8 cellular contexts compared by ENCODE assay signal in genomic region chr18:2641638-2642037, GRCh38. TPM values are rescaled to one million over a fixed set of nuclear protein-coding genes. Genes with fewer than 3 reads are reported as not detected.
A peak's percentile ranks its signal among the peaks of the same experiment; 100 is the strongest.
DNase-seq lines count a peak whose midpoint lies in the region; ATAC-seq, FAIRE-seq and TF ChIP-seq lines count a peak whose summit lies in the region.

No MANE protein-coding gene starts in this region.

- ATAC-seq in GM19397 (IDR thresholded peaks at IDR 0.05; ENCODE audit: unreplicated experiment) (peak; percentile 58), HG03432 (IDR thresholded peaks at IDR 0.05; ENCODE audit: unreplicated experiment) (peak; percentile 78), pancreas (peak in 3 of 4 donors; percentile 32 to 69 (median 67))
- ATAC-seq in activated CD8-positive, alpha-beta T cell treated with anti-CD3 and anti-CD28 coated beads, Interleukin-2, amount 10 ng/mL, durations not matched to agents 7 days and 5 days = peak; percentile 67

- CTCF ChIA-PET in activated CD8-positive, alpha-beta T cell treated with anti-CD3 and anti-CD28 coated beads, Interleukin-2, amount 10 ng/mL, durations not matched to agents 7 days and 5 days (lab: Charles Lee) = interaction anchor here (0.9 to 2.0 kb wide), 6 partner anchors 9 to 71 kb away, joined by 3 to 9 read pairs (median 4); partner anchors contain the start of genes METTL4, NDC80 and SMCHD1

- no peak for TF ChIP-seq POLR2A in testis (IDR thresholded peaks at IDR 0.05)
- TF ChIP-seq POLR2A in lower leg skin (IDR thresholded peaks at IDR 0.05) = no peak

- peaks cover 14% of the 10 kb centered on the region for H3K36me3 Mint-ChIP-seq in activated CD8-positive, alpha-beta T cell treated with anti-CD3 and anti-CD28 coated beads, Interleukin-2, amount 10 ng/mL, durations not matched to agents 7 days and 5 days (ENCODE audit: low read depth)

- peaks cover 52% of the 10 kb centered on the region for H3K4me1 Mint-ChIP-seq in activated CD8-positive, alpha-beta T cell treated with anti-CD3 and anti-CD28 coated beads, Interleukin-2, amount 10 ng/mL, durations not matched to agents 7 days and 5 days (ENCODE audit: low read depth)

- intact Hi-C loops in pancreas (cut with DNase I) = no loop called here
- intact Hi-C loops in testis (cut with DNase I; ENCODE audit: low total_unique reads) = no loop called here
- intact Hi-C loops in lower leg skin (cut with DNase I; ENCODE audit: low total_unique reads) = no loop called here

- H3K27me3 ChIP-seq in pancreas = no peaks in the 10 kb centered on the region
- no peaks in the 10 kb centered on the region for H3K27me3 ChIP-seq in testis

- no peaks in the 10 kb centered on the region for H3K4me1 ChIP-seq in pancreas
- H3K4me1 ChIP-seq in testis = no peaks in the 10 kb centered on the region

- no peak overlapping the region for H3K27ac ChIP-seq in pancreas
- H3K27ac ChIP-seq in testis = no peak overlapping the region

- no peaks in the 10 kb centered on the region for H3K36me3 ChIP-seq in pancreas
- H3K36me3 ChIP-seq in testis (ENCODE audit: low read depth, missing control alignments) = no peaks in the 10 kb centered on the region

- no peak overlapping the region for H3K4me3 ChIP-seq in pancreas
- H3K4me3 ChIP-seq in testis = no peak overlapping the region
- H3K4me3 ChIP-seq in lower leg skin (ENCODE audit: low read depth, poor library complexity, severe bottlenecking) = no peak overlapping the region

- TF ChIP-seq CTCF in pancreas (IDR thresholded peaks at IDR 0.05) (no peak), testis (IDR thresholded peaks at IDR 0.05) (no peak), lower leg skin (IDR thresholded peaks at IDR 0.05) (no peak)

- H3K27me3 Mint-ChIP-seq in activated CD8-positive, alpha-beta T cell treated with anti-CD3 and anti-CD28 coated beads, Interleukin-2, amount 10 ng/mL, durations not matched to agents 7 days and 5 days (ENCODE audit: low read depth) = no peaks in the 10 kb centered on the region

- H3K9me3 ChIP-seq in pancreas (no peaks in the 10 kb centered on the region), testis (no peaks in the 10 kb centered on the region)

- 31 to 33% methylated on average over 2 of the region's 2 CpGs for WGBS in pancreas, 2 donors
- 15 to 30% methylated on average over 2 of the region's 2 CpGs for WGBS in testis, 2 donors
- 3 to 18% methylated on average over 2 of the region's 2 CpGs for WGBS in lower leg skin, 2 donors

- peak overlapping the region; percentile 71 for H3K4me3 Mint-ChIP-seq in activated CD8-positive, alpha-beta T cell treated with anti-CD3 and anti-CD28 coated beads, Interleukin-2, amount 10 ng/mL, durations not matched to agents 7 days and 5 days

- FAIRE-seq in pancreas (lab: Jason Lieb, UNC) = no peak

- H3K9me3 Mint-ChIP-seq in activated CD8-positive, alpha-beta T cell treated with anti-CD3 and anti-CD28 coated beads, Interleukin-2, amount 10 ng/mL, durations not matched to agents 7 days and 5 days (ENCODE audit: insufficient read depth) = no peaks in the 10 kb centered on the region

- POLR2A ChIA-PET in activated CD8-positive, alpha-beta T cell treated with anti-CD3 and anti-CD28 coated beads, Interleukin-2, amount 10 ng/mL, durations not matched to agents 7 days and 5 days (lab: Charles Lee) = interaction anchor here (0.5 to 11.8 kb wide), 10 partner anchors 9 to 70 kb away, joined by 3 to 295 read pairs (median 4); partner anchors contain the start of gene SMCHD1

- H3K27ac Mint-ChIP-seq in activated CD8-positive, alpha-beta T cell treated with anti-CD3 and anti-CD28 coated beads, Interleukin-2, amount 10 ng/mL, durations not matched to agents 7 days and 5 days = no peak overlapping the region

- DNase-seq in EL (peak; percentile 41), pancreas (no peak), testis (no peak), lower leg skin (ENCODE audit: low spot score in 2 of 2) (no peak), NCI-H2171 treated with DMSO at 0.1 percent for 48 hours (lab: John Stamatoyannopoulos, UW) (no peak)
- no peak for DNase-seq in activated CD8-positive, alpha-beta T cell treated with anti-CD3 and anti-CD28 coated beads, Interleukin-2, amount 10 ng/mL, durations not matched to agents 7 days and 5 days

RNA-seq across cellular contexts. Expression of gene SMCHD1, which starts 13.9 kb away (rescaled TPM):
- total RNA-seq in activated CD8-positive, alpha-beta T cell treated with anti-CD3 and anti-CD28 coated beads, Interleukin-2, amount 10 ng/mL, durations not matched to agents 7 days and 5 days = 100 to 1,000 TPM; 137 to 142 TPM
- 10 to 100 TPM; 22.9 to 32.7 (median 26.6) TPM for total RNA-seq in pancreas
- polyA plus RNA-seq in pancreas = 10 to 100 TPM in 1 of 2 donors, 1 to 10 TPM in 1; 6.6 to 10.6 TPM
- 100 to 1,000 TPM in 1 of 2 donors, 10 to 100 TPM in 1; 87.2 to 111 TPM for total RNA-seq in testis
- polyA plus RNA-seq in testis (ENCODE audit: insufficient read depth, low read depth, low replicate concordance) = 46.6 TPM
- total RNA-seq in lower leg skin = 10 to 100 TPM; 28.2 to 55.8 (median 31.9) TPM
